Comparison of ENCODE assay signal across 8 cellular contexts in genomic region chr6:47047479-47048411, GRCh38. TPM values are rescaled to one million over a fixed set of nuclear protein-coding genes. Genes with fewer than 3 reads are reported as not detected.
DNase-seq lines count a peak whose midpoint lies in the region; ATAC-seq, FAIRE-seq and TF ChIP-seq lines count a peak whose summit lies in the region.

No MANE protein-coding gene starts in this region.

- H3K27ac Mint-ChIP-seq in Caco-2 (ENCODE audit: unreplicated experiment): peak overlapping the region; percentile 46

- H3K36me3 ChIP-seq in Caco-2 (ENCODE audit: control insufficient read depth, insufficient read depth, low read length) (no peaks in the 10 kb centered on the region), pancreas (no peaks in the 10 kb centered on the region)

- peaks cover 6% of the 10 kb centered on the region for H3K4me1 Mint-ChIP-seq in Caco-2 (ENCODE audit: low read depth, unreplicated experiment)

- peak; percentile 71 for FAIRE-seq in pancreas (lab: Jason Lieb, UNC)

- no TSS peak for BruUV-seq in Caco-2 (replicated peaks; lab: Mats Ljungman, UMichigan)

- H3K27me3 ChIP-seq in Caco-2 (replicated peaks; ENCODE audit: control insufficient read depth, insufficient read depth, low read length) (no peaks in the 10 kb centered on the region), pancreas (no peaks in the 10 kb centered on the region)

- intact Hi-C loops in Caco-2 (cut with micrococcal nuclease; ENCODE audit: unreplicated experiment): loop anchor here (1.0 to 2.0 kb wide), 4 partner anchors 40 to 628 kb away; no protein-coding TSS in a partner anchor
- intact Hi-C loops in pancreas (cut with DNase I): no loop called here

- H3K9me3 ChIP-seq in Caco-2 (no peaks in the 10 kb centered on the region; the same call in 1 of the 2 replicates), pancreas (no peaks in the 10 kb centered on the region)

- no peaks in the 10 kb centered on the region for H3K9me3 Mint-ChIP-seq in Caco-2 (ENCODE audit: unreplicated experiment)

- H3K4me3 Mint-ChIP-seq in Caco-2 (ENCODE audit: unreplicated experiment): peak overlapping the region; percentile 37

- CTCF ChIA-PET in Caco-2 (lab: Charles Lee): interaction anchor here (0.7 to 1.3 kb wide), 2 partner anchors 31 to 199 kb away, joined by 3 to 6 read pairs; no protein-coding TSS in a partner anchor

- H3K27me3 Mint-ChIP-seq in Caco-2 (ENCODE audit: insufficient read depth, unreplicated experiment): no peaks in the 10 kb centered on the region

- H3K4me1 ChIP-seq in Caco-2 (peaks cover 12% of the 10 kb centered on the region), pancreas (peaks cover 0 to 5% (median 0%) of the 10 kb centered on the region in 3 donors)

- DNase-seq in Caco-2 (peak; percentile 62 to 74), NCI-H345 treated with DMSO at 0.1 percent for 48 hours (lab: John Stamatoyannopoulos, UW; ENCODE audit: unreplicated experiment) (peak; percentile 56), glomerular endothelial cell (ENCODE audit: extremely low read depth, low read depth, low spot score) (peak; percentile 90), pancreas (peak in 3 of 6 donors; percentile 23 to 64 (median 30))
- peak; percentile 2 to 29 for DNase-seq in activated CD4-positive, alpha-beta T cell treated with anti-CD3 and anti-CD28 coated beads, Interleukin-2, amount 50 U/mL, for 48 hours

- no peak overlapping the region for H3K4me3 ChIP-seq in Caco-2 (ENCODE audit: low read depth, low read length)
- no peak overlapping the region for H3K4me3 ChIP-seq in pancreas

- WGBS in pancreas, 2 donors: 17% methylated on average over 9 of the region's 9 CpGs

- TF ChIP-seq CTCF in Caco-2 (IDR thresholded peaks at IDR 0.05; ENCODE audit: insufficient read depth in 1 of 2, low read depth in 1 of 2, low read length in 1 of 2, severe bottlenecking in 1 of 2, unreplicated experiment in 1 of 2): peak; percentile 78 to 79
- peak; percentile 43 to 66 (median 56) for TF ChIP-seq CTCF in pancreas (IDR thresholded peaks at IDR 0.05)

- POLR2A ChIA-PET in Caco-2 (lab: Charles Lee): no interaction called here

- H3K27ac ChIP-seq in pancreas: peak overlapping the region in 2 of 4 donors; percentile 4 to 48

- peak; percentile 50 for ATAC-seq in GM18873 (IDR thresholded peaks at IDR 0.05; ENCODE audit: low FRiP score, unreplicated experiment)
- peak; percentile 83 for ATAC-seq in HG03342 (IDR thresholded peaks at IDR 0.05; ENCODE audit: unreplicated experiment)
- peak; percentile 85 to 96 (median 94) for ATAC-seq in pancreas
- ATAC-seq in activated CD4-positive, CD25-positive, alpha-beta regulatory T cell treated with anti-CD3 and anti-CD28 coated beads, Interleukin-2, amount 50 U/mL, for 24 hours: no peak

- H3K36me3 Mint-ChIP-seq in Caco-2 (ENCODE audit: insufficient read depth, unreplicated experiment): no peaks in the 10 kb centered on the region

RNA-seq across cellular contexts. Expression of gene ADGRF1, which starts 5.6 kb away (rescaled TPM):
- total RNA-seq in Caco-2 (2022) (0.16 and 0.52 TPM in 2 replicates), glomerular endothelial cell (0.82 TPM in 1 of 2 replicates, not detected in the other), pancreas (1 to 10 TPM in 2 of 6 donors, under 1 TPM in 4; 0.23 to 1.7 (median 0.48) TPM)
- under 1 TPM; 0.08 to 0.56 TPM for polyA plus RNA-seq in pancreas

Comparison
In these comparisons a context has a peak if more than half of its experiments do, and no peak if none do; other contexts are left out.
1. ATAC-seq: peak in GM18873 (single experiment), HG03342 (single experiment) and pancreas (4 of 4); none in activated CD4-positive, CD25-positive, alpha-beta regulatory T cell treated with anti-CD3 and anti-CD28 coated beads, Interleukin-2, amount 50 U/mL, for 24 hours (0 of 2).